In the genomic region with DNA sequence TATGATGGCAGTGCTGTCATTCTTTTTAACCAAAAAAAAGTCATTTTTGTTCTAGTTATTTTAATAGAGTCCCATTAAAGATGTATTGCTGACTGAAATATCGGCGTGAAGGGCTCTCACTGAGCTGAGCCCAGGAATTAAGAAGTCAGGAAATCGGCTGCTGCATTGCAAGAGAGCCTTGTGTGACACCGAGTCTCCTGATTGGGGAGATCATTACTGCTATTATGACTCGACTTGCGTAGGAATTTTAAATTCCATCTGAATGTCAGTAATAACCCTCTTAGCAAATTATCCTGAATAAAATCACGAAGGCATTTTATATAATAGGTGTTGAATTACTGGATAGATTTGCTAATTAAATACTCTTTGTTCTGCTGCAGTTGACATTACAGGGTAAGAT, we compare ENCODE assay signal across 2 cellular contexts.
TF ChIP-seq lines count a peak whose summit lies in the region.

No MANE protein-coding gene starts in this region.

TF ChIP-seq in A549, 52 proteins besides CTCF, POLR2A, EP300 and RAD21 (continued from another document):
- TF ChIP-seq, protein P1, sequence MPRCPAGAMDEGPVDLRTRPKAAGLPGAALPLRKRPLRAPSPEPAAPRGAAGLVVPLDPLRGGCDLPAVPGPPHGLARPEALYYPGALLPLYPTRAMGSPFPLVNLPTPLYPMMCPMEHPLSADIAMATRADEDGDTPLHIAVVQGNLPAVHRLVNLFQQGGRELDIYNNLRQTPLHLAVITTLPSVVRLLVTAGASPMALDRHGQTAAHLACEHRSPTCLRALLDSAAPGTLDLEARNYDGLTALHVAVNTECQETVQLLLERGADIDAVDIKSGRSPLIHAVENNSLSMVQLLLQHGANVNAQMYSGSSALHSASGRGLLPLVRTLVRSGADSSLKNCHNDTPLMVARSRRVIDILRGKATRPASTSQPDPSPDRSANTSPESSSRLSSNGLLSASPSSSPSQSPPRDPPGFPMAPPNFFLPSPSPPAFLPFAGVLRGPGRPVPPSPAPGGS (IDR thresholded peaks at IDR 0.05), result no peak
- TF ChIP-seq GATA3 (IDR thresholded peaks at IDR 0.05; ENCODE audit: borderline replicate concordance), result no peak
TF ChIP-seq in A549: peak in this region for 0.

TF ChIP-seq in neural cell, 6 proteins besides CTCF, POLR2A, EP300 and RAD21 (continued from another document):
- TF ChIP-seq, protein P2, sequence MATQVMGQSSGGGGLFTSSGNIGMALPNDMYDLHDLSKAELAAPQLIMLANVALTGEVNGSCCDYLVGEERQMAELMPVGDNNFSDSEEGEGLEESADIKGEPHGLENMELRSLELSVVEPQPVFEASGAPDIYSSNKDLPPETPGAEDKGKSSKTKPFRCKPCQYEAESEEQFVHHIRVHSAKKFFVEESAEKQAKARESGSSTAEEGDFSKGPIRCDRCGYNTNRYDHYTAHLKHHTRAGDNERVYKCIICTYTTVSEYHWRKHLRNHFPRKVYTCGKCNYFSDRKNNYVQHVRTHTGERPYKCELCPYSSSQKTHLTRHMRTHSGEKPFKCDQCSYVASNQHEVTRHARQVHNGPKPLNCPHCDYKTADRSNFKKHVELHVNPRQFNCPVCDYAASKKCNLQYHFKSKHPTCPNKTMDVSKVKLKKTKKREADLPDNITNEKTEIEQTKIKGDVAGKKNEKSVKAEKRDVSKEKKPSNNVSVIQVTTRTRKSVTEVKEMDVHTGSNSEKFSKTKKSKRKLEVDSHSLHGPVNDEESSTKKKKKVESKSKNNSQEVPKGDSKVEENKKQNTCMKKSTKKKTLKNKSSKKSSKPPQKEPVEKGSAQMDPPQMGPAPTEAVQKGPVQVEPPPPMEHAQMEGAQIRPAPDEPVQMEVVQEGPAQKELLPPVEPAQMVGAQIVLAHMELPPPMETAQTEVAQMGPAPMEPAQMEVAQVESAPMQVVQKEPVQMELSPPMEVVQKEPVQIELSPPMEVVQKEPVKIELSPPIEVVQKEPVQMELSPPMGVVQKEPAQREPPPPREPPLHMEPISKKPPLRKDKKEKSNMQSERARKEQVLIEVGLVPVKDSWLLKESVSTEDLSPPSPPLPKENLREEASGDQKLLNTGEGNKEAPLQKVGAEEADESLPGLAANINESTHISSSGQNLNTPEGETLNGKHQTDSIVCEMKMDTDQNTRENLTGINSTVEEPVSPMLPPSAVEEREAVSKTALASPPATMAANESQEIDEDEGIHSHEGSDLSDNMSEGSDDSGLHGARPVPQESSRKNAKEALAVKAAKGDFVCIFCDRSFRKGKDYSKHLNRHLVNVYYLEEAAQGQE (IDR thresholded peaks at IDR 0.05; ENCODE audit: borderline replicate concordance), result no peak
